Comparison of ENCODE assay signal across 2 cellular contexts in the genomic region with DNA sequence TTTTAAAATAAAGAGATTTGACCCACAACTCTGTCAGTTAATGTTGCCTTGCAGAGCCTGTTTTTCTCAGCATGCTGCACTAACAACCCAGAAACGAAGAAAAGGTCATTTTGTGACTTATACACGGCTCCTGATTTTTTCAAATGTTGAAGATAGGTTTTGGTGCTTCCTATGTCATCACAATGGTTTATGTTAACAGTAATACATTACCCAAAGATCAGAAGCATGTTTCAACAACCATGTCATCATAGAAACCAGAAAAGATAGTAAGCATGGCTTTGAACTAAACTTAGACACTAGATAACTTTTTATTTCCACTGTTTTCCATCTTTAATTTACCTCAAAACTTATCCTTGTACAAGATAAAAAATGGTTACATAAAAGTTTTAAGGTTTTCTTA.
TF ChIP-seq lines count a peak whose summit lies in the region.

No MANE protein-coding gene starts in this region.

TF ChIP-seq in GM23338, 12 proteins besides CTCF, POLR2A, EP300 and RAD21 (continued from another document):
- TF ChIP-seq, protein P1, sequence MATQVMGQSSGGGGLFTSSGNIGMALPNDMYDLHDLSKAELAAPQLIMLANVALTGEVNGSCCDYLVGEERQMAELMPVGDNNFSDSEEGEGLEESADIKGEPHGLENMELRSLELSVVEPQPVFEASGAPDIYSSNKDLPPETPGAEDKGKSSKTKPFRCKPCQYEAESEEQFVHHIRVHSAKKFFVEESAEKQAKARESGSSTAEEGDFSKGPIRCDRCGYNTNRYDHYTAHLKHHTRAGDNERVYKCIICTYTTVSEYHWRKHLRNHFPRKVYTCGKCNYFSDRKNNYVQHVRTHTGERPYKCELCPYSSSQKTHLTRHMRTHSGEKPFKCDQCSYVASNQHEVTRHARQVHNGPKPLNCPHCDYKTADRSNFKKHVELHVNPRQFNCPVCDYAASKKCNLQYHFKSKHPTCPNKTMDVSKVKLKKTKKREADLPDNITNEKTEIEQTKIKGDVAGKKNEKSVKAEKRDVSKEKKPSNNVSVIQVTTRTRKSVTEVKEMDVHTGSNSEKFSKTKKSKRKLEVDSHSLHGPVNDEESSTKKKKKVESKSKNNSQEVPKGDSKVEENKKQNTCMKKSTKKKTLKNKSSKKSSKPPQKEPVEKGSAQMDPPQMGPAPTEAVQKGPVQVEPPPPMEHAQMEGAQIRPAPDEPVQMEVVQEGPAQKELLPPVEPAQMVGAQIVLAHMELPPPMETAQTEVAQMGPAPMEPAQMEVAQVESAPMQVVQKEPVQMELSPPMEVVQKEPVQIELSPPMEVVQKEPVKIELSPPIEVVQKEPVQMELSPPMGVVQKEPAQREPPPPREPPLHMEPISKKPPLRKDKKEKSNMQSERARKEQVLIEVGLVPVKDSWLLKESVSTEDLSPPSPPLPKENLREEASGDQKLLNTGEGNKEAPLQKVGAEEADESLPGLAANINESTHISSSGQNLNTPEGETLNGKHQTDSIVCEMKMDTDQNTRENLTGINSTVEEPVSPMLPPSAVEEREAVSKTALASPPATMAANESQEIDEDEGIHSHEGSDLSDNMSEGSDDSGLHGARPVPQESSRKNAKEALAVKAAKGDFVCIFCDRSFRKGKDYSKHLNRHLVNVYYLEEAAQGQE (IDR thresholded peaks at IDR 0.05; ENCODE audit: unreplicated experiment), result no peak
- TF ChIP-seq, protein P2, sequence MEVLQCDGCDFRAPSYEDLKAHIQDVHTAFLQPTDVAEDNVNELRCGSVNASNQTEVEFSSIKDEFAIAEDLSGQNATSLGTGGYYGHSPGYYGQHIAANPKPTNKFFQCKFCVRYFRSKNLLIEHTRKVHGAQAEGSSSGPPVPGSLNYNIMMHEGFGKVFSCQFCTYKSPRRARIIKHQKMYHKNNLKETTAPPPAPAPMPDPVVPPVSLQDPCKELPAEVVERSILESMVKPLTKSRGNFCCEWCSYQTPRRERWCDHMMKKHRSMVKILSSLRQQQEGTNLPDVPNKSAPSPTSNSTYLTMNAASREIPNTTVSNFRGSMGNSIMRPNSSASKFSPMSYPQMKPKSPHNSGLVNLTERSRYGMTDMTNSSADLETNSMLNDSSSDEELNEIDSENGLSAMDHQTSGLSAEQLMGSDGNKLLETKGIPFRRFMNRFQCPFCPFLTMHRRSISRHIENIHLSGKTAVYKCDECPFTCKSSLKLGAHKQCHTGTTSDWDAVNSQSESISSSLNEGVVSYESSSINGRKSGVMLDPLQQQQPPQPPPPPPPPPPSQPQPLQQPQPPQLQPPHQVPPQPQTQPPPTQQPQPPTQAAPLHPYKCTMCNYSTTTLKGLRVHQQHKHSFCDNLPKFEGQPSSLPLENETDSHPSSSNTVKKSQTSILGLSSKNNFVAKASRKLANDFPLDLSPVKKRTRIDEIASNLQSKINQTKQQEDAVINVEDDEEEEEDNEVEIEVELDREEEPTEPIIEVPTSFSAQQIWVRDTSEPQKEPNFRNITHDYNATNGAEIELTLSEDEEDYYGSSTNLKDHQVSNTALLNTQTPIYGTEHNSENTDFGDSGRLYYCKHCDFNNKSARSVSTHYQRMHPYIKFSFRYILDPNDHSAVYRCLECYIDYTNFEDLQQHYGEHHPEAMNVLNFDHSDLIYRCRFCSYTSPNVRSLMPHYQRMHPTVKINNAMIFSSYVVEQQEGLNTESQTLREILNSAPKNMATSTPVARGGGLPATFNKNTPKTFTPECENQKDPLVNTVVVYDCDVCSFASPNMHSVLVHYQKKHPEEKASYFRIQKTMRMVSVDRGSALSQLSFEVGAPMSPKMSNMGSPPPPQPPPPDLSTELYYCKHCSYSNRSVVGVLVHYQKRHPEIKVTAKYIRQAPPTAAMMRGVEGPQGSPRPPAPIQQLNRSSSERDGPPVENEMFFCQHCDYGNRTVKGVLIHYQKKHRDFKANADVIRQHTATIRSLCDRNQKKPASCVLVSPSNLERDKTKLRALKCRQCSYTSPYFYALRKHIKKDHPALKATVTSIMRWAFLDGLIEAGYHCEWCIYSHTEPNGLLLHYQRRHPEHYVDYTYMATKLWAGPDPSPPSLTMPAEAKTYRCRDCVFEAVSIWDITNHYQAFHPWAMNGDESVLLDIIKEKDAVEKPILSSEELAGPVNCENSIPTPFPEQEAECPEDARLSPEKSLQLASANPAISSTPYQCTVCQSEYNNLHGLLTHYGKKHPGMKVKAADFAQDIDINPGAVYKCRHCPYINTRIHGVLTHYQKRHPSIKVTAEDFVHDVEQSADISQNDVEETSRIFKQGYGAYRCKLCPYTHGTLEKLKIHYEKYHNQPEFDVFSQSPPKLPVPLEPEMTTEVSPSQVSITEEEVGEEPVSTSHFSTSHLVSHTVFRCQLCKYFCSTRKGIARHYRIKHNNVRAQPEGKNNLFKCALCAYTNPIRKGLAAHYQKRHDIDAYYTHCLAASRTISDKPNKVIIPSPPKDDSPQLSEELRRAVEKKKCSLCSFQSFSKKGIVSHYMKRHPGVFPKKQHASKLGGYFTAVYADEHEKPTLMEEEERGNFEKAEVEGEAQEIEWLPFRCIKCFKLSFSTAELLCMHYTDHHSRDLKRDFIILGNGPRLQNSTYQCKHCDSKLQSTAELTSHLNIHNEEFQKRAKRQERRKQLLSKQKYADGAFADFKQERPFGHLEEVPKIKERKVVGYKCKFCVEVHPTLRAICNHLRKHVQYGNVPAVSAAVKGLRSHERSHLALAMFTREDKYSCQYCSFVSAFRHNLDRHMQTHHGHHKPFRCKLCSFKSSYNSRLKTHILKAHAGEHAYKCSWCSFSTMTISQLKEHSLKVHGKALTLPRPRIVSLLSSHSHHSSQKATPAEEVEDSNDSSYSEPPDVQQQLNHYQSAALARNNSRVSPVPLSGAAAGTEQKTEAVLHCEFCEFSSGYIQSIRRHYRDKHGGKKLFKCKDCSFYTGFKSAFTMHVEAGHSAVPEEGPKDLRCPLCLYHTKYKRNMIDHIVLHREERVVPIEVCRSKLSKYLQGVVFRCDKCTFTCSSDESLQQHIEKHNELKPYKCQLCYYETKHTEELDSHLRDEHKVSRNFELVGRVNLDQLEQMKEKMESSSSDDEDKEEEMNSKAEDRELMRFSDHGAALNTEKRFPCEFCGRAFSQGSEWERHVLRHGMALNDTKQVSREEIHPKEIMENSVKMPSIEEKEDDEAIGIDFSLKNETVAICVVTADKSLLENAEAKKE (CRISPR knock-in tag; IDR thresholded peaks at IDR 0.05), result no peak
- TF ChIP-seq CREB1 (CRISPR knock-in tag; IDR thresholded peaks at IDR 0.05; ENCODE audit: low read depth) (no peak), ETS1 (IDR thresholded peaks at IDR 0.05) (no peak), JUNB (IDR thresholded peaks at IDR 0.05; ENCODE audit: unreplicated experiment) (no peak), EZH2phosphoT487 (IDR thresholded peaks at IDR 0.05; ENCODE audit: unreplicated experiment) (no peak), STAT1 (IDR thresholded peaks at IDR 0.05; ENCODE audit: unreplicated experiment) (no peak)
TF ChIP-seq in GM23338: peak in this region for 0.

TF ChIP-seq in GM12878, 131 proteins besides CTCF, POLR2A, EP300 and RAD21 (continued from another document):
- TF ChIP-seq, protein P3, sequence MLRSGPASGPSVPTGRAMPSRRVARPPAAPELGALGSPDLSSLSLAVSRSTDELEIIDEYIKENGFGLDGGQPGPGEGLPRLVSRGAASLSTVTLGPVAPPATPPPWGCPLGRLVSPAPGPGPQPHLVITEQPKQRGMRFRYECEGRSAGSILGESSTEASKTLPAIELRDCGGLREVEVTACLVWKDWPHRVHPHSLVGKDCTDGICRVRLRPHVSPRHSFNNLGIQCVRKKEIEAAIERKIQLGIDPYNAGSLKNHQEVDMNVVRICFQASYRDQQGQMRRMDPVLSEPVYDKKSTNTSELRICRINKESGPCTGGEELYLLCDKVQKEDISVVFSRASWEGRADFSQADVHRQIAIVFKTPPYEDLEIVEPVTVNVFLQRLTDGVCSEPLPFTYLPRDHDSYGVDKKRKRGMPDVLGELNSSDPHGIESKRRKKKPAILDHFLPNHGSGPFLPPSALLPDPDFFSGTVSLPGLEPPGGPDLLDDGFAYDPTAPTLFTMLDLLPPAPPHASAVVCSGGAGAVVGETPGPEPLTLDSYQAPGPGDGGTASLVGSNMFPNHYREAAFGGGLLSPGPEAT (IDR thresholded peaks at IDR 0.05; ENCODE audit: low read depth), result no peak
- TF ChIP-seq BCL11A (IDR thresholded peaks at IDR 0.05; ENCODE audit: low read depth, low read length) (no peak), KLF5 (IDR thresholded peaks at IDR 0.05; ENCODE audit: partially characterized antibody) (no peak), TCF3 (IDR thresholded peaks at IDR 0.05; ENCODE audit: borderline replicate concordance, insufficient read depth, low read depth, low read length) (no peak)
